ENCODE assay signal across 22 cellular contexts in the genomic region with DNA sequence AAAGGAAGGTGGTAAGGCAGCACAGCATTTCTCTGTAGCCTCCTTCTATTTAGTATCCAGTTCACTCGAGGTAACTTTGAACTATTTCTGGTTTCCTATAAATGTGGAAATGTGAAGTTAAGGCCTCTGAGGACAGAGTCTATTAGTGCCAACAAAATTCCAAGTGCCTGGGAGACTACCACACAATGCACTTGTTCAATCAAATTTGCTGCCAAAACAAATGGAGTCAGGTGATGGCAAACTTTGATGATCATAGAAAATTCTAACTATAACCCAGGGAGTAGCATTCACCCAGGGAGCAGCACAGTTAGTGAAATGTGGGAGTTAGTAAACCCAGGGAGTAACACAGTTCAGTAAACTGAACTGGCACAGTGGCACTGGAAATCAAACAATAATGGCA.
"Had no signal": no experiment of that assay in that cellular context is flagged by ENCODE, and none has a peak within 500 bp of the region (broad histone marks: within the 10 kb centered on the region; RNA-seq: fewer than 3 reads in every experiment).

No MANE protein-coding gene starts in this region.

- DNase-seq: activated CD4-positive, alpha-beta T cell treated with anti-CD3 and anti-CD28 coated beads, Interleukin-2, amount 10 ng/mL, durations not matched to agents 24 days and 14 days; activated CD4-positive, alpha-beta T cell treated with anti-CD3 and anti-CD28 coated beads, Interleukin-2, amount 50 U/mL, for 4 hours; activated CD8-positive, alpha-beta T cell treated with anti-CD3 and anti-CD28 coated beads for 36 hours; activated gamma-delta T cell treated with Interleukin-2 at 50 U/mL for 16 hours; activated naive CD4-positive, alpha-beta T cell treated with anti-CD3 and anti-CD28 coated beads for 36 hours; activated T-cell treated with anti-CD3 and anti-CD28 coated beads, Interleukin-2, amount 50 U/mL, for 24 hours; adrenal gland; anterior cingulate cortex; central memory CD4-positive, alpha-beta T cell; Karpas-422; KBM-7; NCI-H1436 treated with DMSO at 0.1 percent for 48 hours; NCI-H1694 treated with DMSO at 0.1 percent for 48 hours; NCI-H2029; NCI-H345; NCI-H524 treated with DMSO at 0.1 percent for 48 hours; SHP77; SK-N-SH had no signal

- H3K27me3 ChIP-seq: adrenal gland, SJSA1 had no signal

- H3K4me3 ChIP-seq: adrenal gland, SJSA1 had no signal

- H3K36me3 ChIP-seq: adrenal gland, SJSA1 had no signal

- H3K9ac ChIP-seq: SK-N-SH had no signal

- FAIRE-seq: TTC549 had no signal

- H3K27ac ChIP-seq: adrenal gland, SJSA1 had no signal

- H3K4me2 ChIP-seq: SK-N-SH had no signal

- H3K4me1 ChIP-seq: adrenal gland had no signal

- ATAC-seq: activated CD8-positive, alpha-beta T cell treated with anti-CD3 and anti-CD28 coated beads for 36 hours; activated naive CD4-positive, alpha-beta T cell treated with anti-CD3 and anti-CD28 coated beads, Interleukin-2, amount 50 U/mL, for 72 hours; Panc1 had no signal

- H3K9me3 ChIP-seq: adrenal gland, SJSA1, SK-N-SH had no signal
